8 cellular contexts compared by ENCODE assay signal in genomic region chr7:2521341-2521745, GRCh38. TPM values are rescaled to one million over a fixed set of nuclear protein-coding genes. Genes with fewer than 3 reads are reported as not detected.
A peak's percentile ranks its signal among the peaks of the same experiment; 100 is the strongest.
DNase-seq lines count a peak whose midpoint lies in the region; ATAC-seq and TF ChIP-seq lines count a peak whose summit lies in the region.

No MANE protein-coding gene starts in this region.

- H3K4me1 ChIP-seq in transverse colon = peaks cover 37 to 75% (median 63%) of the 10 kb centered on the region in 4 donors

- ATAC-seq in memory B cell (ENCODE audit: low read depth) = no peak
- ATAC-seq in HG03196 (IDR thresholded peaks at IDR 0.05; ENCODE audit: unreplicated experiment) = no peak

- no peak for TF ChIP-seq CTCF in transverse colon (IDR thresholded peaks at IDR 0.05)

- no peaks in the 10 kb centered on the region for H3K36me3 ChIP-seq in transverse colon

- peaks cover 15% of the 10 kb centered on the region for H3K27me3 ChIP-seq in transverse colon

- no peaks in the 10 kb centered on the region for H3K9me3 ChIP-seq in transverse colon

- H3K27me3 Mint-ChIP-seq in activated T-cell treated with anti-CD3 and anti-CD28 coated beads, Interleukin-2, amount 50 U/mL, for 24 hours = no peaks in the 10 kb centered on the region
- H3K27me3 Mint-ChIP-seq in memory B cell = no peaks in the 10 kb centered on the region

- no peak for TF ChIP-seq EP300 in transverse colon (IDR thresholded peaks at IDR 0.05; ENCODE audit: low read depth)

- peaks cover 59% of the 10 kb centered on the region for H3K4me1 Mint-ChIP-seq in activated T-cell treated with anti-CD3 and anti-CD28 coated beads, Interleukin-2, amount 50 U/mL, for 24 hours (ENCODE audit: low read depth)
- H3K4me1 Mint-ChIP-seq in memory B cell = peaks cover 32% of the 10 kb centered on the region

- WGBS in transverse colon (ENCODE audit: low coverage in 1 of 2), 2 donors = 10% methylated on average over 21 of the region's 21 CpGs; no CpG with 5 or more reads in 1 of the 2 donors

- in situ Hi-C loops in transverse colon (cut with MboI; ENCODE audit: low pct_ligation_motif_present in 1 of 4, low pct_unique_long_range_greater_than_20kb in 1 of 4, low sequenced_read_pairs in 3 of 4) = no loop called here

- no peaks in the 10 kb centered on the region for H3K9me3 Mint-ChIP-seq in activated T-cell treated with anti-CD3 and anti-CD28 coated beads, Interleukin-2, amount 50 U/mL, for 24 hours
- no peaks in the 10 kb centered on the region for H3K9me3 Mint-ChIP-seq in memory B cell

- H3K36me3 Mint-ChIP-seq in activated T-cell treated with anti-CD3 and anti-CD28 coated beads, Interleukin-2, amount 50 U/mL, for 24 hours (ENCODE audit: low read depth) = peaks cover 16% of the 10 kb centered on the region
- peaks cover 20% of the 10 kb centered on the region for H3K36me3 Mint-ChIP-seq in memory B cell

- no peak for TF ChIP-seq POLR2A in transverse colon (IDR thresholded peaks at IDR 0.05)

- intact Hi-C loops in transverse colon (cut with DNase I; ENCODE audit: low total_unique reads) = no loop called here

- H3K4me3 Mint-ChIP-seq in activated T-cell treated with anti-CD3 and anti-CD28 coated beads, Interleukin-2, amount 50 U/mL, for 24 hours = peak overlapping the region; percentile 92
- peak overlapping the region; percentile 82 for H3K4me3 Mint-ChIP-seq in memory B cell

- H3K4me3 ChIP-seq in transverse colon = peak overlapping the region; percentile 32 to 65 (median 57)

- no peak for DNase-seq in activated T-cell treated with anti-CD3 and anti-CD28 coated beads, Interleukin-2, amount 50 U/mL, for 24 hours
- DNase-seq in activated T-cell treated with anti-CD3 and anti-CD28 coated beads for 4 hours = no peak
- DNase-seq in astrocyte of the hippocampus (ENCODE audit: low read depth, low spot score) = peak; percentile 47
- no peak for DNase-seq in memory B cell (ENCODE audit: low spot score in 2 of 2)
- DNase-seq in transverse colon = no peak
- no peak for DNase-seq in NCI-H1048 (lab: John Stamatoyannopoulos, UW)
- DNase-seq in inferior parietal cortex (ENCODE audit: extremely low spot score) = no peak

- peak overlapping the region; percentile 89 to 94 (median 92) for H3K27ac ChIP-seq in transverse colon

- H3K27ac Mint-ChIP-seq in activated T-cell treated with anti-CD3 and anti-CD28 coated beads, Interleukin-2, amount 50 U/mL, for 24 hours = peak overlapping the region; percentile 90
- peak overlapping the region; percentile 92 for H3K27ac Mint-ChIP-seq in memory B cell

RNA-seq across cellular contexts. Expression of gene LFNG, which starts 1.8 kb away (rescaled TPM):
- total RNA-seq in transverse colon = 100 to 1,000 TPM in 2 of 4 donors, 10 to 100 TPM in 2; 17.9 to 162 (median 80.6) TPM

RNA-seq across cellular contexts. Expression of gene BRAT1, which starts 34.0 kb away (rescaled TPM):
- total RNA-seq in transverse colon = 100 to 1,000 TPM in 1 of 4 donors, 10 to 100 TPM in 3; 31.7 to 120 (median 40.4) TPM

RNA-seq across cellular contexts. Expression of gene IQCE, which starts 37.4 kb away (rescaled TPM):
- total RNA-seq in transverse colon = 100 to 1,000 TPM in 1 of 4 donors, 10 to 100 TPM in 3; 27.2 to 187 (median 55.5) TPM

RNA-seq across cellular contexts. Expression of gene GRIFIN, which starts 45.1 kb away (rescaled TPM):
- not detected for total RNA-seq in transverse colon
